In the genomic region with DNA sequence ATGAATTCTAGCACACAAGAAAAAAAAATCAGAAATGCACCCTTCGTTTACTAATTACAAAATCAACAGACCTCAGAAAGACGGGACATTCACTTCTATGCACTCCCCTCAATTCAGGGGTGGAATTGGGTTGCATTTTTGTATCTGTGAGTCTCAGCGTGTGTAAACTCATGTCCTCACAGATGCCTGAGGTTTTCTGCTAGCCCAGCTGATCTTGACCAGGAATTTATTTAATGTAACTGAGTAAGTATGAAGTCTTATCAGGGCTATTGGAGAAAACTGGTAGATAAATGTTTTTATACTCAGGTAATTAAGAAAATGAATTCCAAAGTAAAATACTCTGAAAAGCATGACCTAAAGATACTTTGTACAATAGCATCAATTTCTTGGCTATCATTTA, we compare ENCODE assay signal across 12 cellular contexts.
DNase-seq lines count a peak whose midpoint lies in the region; ATAC-seq and TF ChIP-seq lines count a peak whose summit lies in the region.
"Had no signal": no experiment of that assay in that cellular context is flagged by ENCODE, and none has a peak within 500 bp of the region (broad histone marks: within the 10 kb centered on the region; RNA-seq: fewer than 3 reads in every experiment).

No MANE protein-coding gene starts in this region.

- H3K9me3 ChIP-seq in SK-N-SH (no peaks in the 10 kb centered on the region), fibroblast of lung (ENCODE audit: control insufficient read depth, insufficient read depth, low read depth, low read length) (no peaks in the 10 kb centered on the region), suprapubic skin (no peaks in the 10 kb centered on the region)
- H3K9me3 ChIP-seq: right atrium auricular region had no signal

- no peaks in the 10 kb centered on the region for H3K27me3 ChIP-seq in SK-N-SH (ENCODE audit: insufficient read depth)
- H3K27me3 ChIP-seq in fibroblast of lung (ENCODE audit: control insufficient read depth, insufficient read depth, low read length): no peaks in the 10 kb centered on the region
- H3K27me3 ChIP-seq in suprapubic skin: peaks cover 11% of the 10 kb centered on the region

- H3K4me3 ChIP-seq in SK-N-SH (ENCODE audit: low read depth in 2 of 2, low read length in 1 of 2) (peak overlapping the region; percentile 12 to 55; a peak in 3 of 4 replicates), fibroblast of lung (replicated peaks in 1 of 4; ENCODE audit: control extremely low read depth in 1 of 4, insufficient read depth in 1 of 4, low read depth in 3 of 4, low read length in 4 of 4) (peak overlapping the region; percentile 28 to 100 (median 60)), suprapubic skin (peak overlapping the region; percentile 84)
- H3K4me3 ChIP-seq: right atrium auricular region had no signal

- H3K4me1 Mint-ChIP-seq in activated CD8-positive, alpha-beta T cell treated with anti-CD3 and anti-CD28 coated beads, Interleukin-2, amount 10 ng/mL, durations not matched to agents 7 days and 5 days (ENCODE audit: low read depth): peaks cover 21% of the 10 kb centered on the region
- H3K4me1 Mint-ChIP-seq in activated CD8-positive, alpha-beta T cell treated with anti-CD3 and anti-CD28 coated beads for 36 hours (ENCODE audit: low read depth): peaks cover 50% of the 10 kb centered on the region

- H3K27ac ChIP-seq in SK-N-SH (ENCODE audit: low read depth in 2 of 2, low read length in 1 of 2) (peak overlapping the region; percentile 77 to 95; a peak in 3 of 4 replicates), fibroblast of lung (ENCODE audit: insufficient read depth, low read length) (peak overlapping the region; percentile 92), suprapubic skin (peak overlapping the region; percentile 24)

- no peaks in the 10 kb centered on the region for H3K9me2 ChIP-seq in SK-N-SH

- H3K4me3 Mint-ChIP-seq in activated CD8-positive, alpha-beta T cell treated with anti-CD3 and anti-CD28 coated beads, Interleukin-2, amount 10 ng/mL, durations not matched to agents 7 days and 5 days: no peak overlapping the region
- no peak overlapping the region for H3K4me3 Mint-ChIP-seq in activated CD8-positive, alpha-beta T cell treated with anti-CD3 and anti-CD28 coated beads for 36 hours

- TF ChIP-seq POLR2A in suprapubic skin (IDR thresholded peaks at IDR 0.05): no peak

- no peak for TF ChIP-seq EP300 in SK-N-SH (IDR thresholded peaks at IDR 0.05; ENCODE audit: borderline replicate concordance in 1 of 2, low read depth in 1 of 2, low read length in 1 of 2)
- TF ChIP-seq EP300 in suprapubic skin (IDR thresholded peaks at IDR 0.05): no peak

- POLR2A ChIA-PET in activated CD8-positive, alpha-beta T cell treated with anti-CD3 and anti-CD28 coated beads, Interleukin-2, amount 10 ng/mL, durations not matched to agents 7 days and 5 days (lab: Charles Lee): no interaction called here
- POLR2A ChIA-PET in activated CD8-positive, alpha-beta T cell treated with anti-CD3 and anti-CD28 coated beads for 36 hours (lab: Charles Lee): no interaction called here
- POLR2A ChIA-PET in SK-N-SH (lab: Yijun Ruan, JAX): no interaction called here

- peaks cover 36 to 50% of the 10 kb centered on the region in 2 experiments for H3K36me3 ChIP-seq in SK-N-SH (replicated peaks in 1 of 2; ENCODE audit: control insufficient read depth in 1 of 2, insufficient read depth in 2 of 2, low read length in 1 of 2)
- H3K36me3 ChIP-seq in fibroblast of lung (ENCODE audit: control insufficient read depth, insufficient read depth, low read length): peaks cover 12% of the 10 kb centered on the region
- peaks cover 5% of the 10 kb centered on the region for H3K36me3 ChIP-seq in suprapubic skin

- H2AFZ ChIP-seq in SK-N-SH (ENCODE audit: low read depth) (no peak overlapping the region), fibroblast of lung (ENCODE audit: low read length) (no peak overlapping the region)

- H3K4me1 ChIP-seq in SK-N-SH (ENCODE audit: control insufficient read depth in 1 of 2, insufficient read depth in 2 of 2, low read depth in 1 of 2, low read length in 1 of 2) (peaks cover 2 to 12% of the 10 kb centered on the region in 2 experiments; a peak in 2 of 4 replicates), fibroblast of lung (ENCODE audit: control insufficient read depth, extremely low read depth, insufficient read depth, low read length) (peaks cover 15% of the 10 kb centered on the region), suprapubic skin (peaks cover 43% of the 10 kb centered on the region)

- H3K27ac Mint-ChIP-seq in activated CD8-positive, alpha-beta T cell treated with anti-CD3 and anti-CD28 coated beads, Interleukin-2, amount 10 ng/mL, durations not matched to agents 7 days and 5 days: no peak overlapping the region
- H3K27ac Mint-ChIP-seq in activated CD8-positive, alpha-beta T cell treated with anti-CD3 and anti-CD28 coated beads for 36 hours: no peak overlapping the region

- intact Hi-C loops in activated CD8-positive, alpha-beta T cell treated with anti-CD3 and anti-CD28 coated beads for 36 hours (cut with micrococcal nuclease): loop anchor here (10.0 kb wide), 1 partner anchor 137 kb away; no protein-coding TSS in a partner anchor

- H3K36me3 Mint-ChIP-seq in activated CD8-positive, alpha-beta T cell treated with anti-CD3 and anti-CD28 coated beads, Interleukin-2, amount 10 ng/mL, durations not matched to agents 7 days and 5 days (ENCODE audit: low read depth): peaks cover 15% of the 10 kb centered on the region
- H3K36me3 Mint-ChIP-seq in activated CD8-positive, alpha-beta T cell treated with anti-CD3 and anti-CD28 coated beads for 36 hours (ENCODE audit: low read depth): peaks cover 27% of the 10 kb centered on the region

- peak; percentile 10 for DNase-seq in activated CD8-positive, alpha-beta T cell treated with anti-CD3 and anti-CD28 coated beads, Interleukin-2, amount 10 ng/mL, durations not matched to agents 7 days and 5 days
- DNase-seq in activated CD8-positive, alpha-beta T cell treated with anti-CD3 and anti-CD28 coated beads for 36 hours: no peak
- DNase-seq in SK-N-SH: no peak
- peak; percentile 66 to 92 for DNase-seq in fibroblast of lung (ENCODE audit: low read depth in 2 of 2)
- no peak for DNase-seq in suprapubic skin (ENCODE audit: low spot score in 2 of 2)
- DNase-seq: activated CD4-positive, CD25-positive, alpha-beta regulatory T cell; caudate nucleus; immature natural killer cell had no signal

- H3F3A ChIP-seq in SK-N-SH (replicated peaks; ENCODE audit: insufficient read depth): peaks cover 40% of the 10 kb centered on the region

- CTCF ChIA-PET in activated CD8-positive, alpha-beta T cell treated with anti-CD3 and anti-CD28 coated beads, Interleukin-2, amount 10 ng/mL, durations not matched to agents 7 days and 5 days (lab: Charles Lee): no interaction called here
- CTCF ChIA-PET in activated CD8-positive, alpha-beta T cell treated with anti-CD3 and anti-CD28 coated beads for 36 hours (lab: Charles Lee): no interaction called here
- CTCF ChIA-PET in SK-N-SH (lab: Yijun Ruan, JAX): interaction anchor here (3.2 kb wide), 1 partner anchor 9 kb away, joined by 14 read pairs; no protein-coding TSS in a partner anchor

- H3K9me3 Mint-ChIP-seq in activated CD8-positive, alpha-beta T cell treated with anti-CD3 and anti-CD28 coated beads, Interleukin-2, amount 10 ng/mL, durations not matched to agents 7 days and 5 days (ENCODE audit: insufficient read depth): no peaks in the 10 kb centered on the region
- H3K9me3 Mint-ChIP-seq in activated CD8-positive, alpha-beta T cell treated with anti-CD3 and anti-CD28 coated beads for 36 hours: no peaks in the 10 kb centered on the region
- H3K9me3 Mint-ChIP-seq: immature natural killer cell had no signal

- WGBS in SK-N-SH (ENCODE audit: low lambda C conversion rate): 38% methylated on average over 3 of the region's 3 CpGs
- WGBS in suprapubic skin: 66% methylated on average over 3 of the region's 3 CpGs

- no peak for TF ChIP-seq CTCF in activated CD8-positive, alpha-beta T cell treated with anti-CD3 and anti-CD28 coated beads for 36 hours (IDR thresholded peaks at IDR 0.05)
- TF ChIP-seq CTCF in SK-N-SH (IDR thresholded peaks at IDR 0.05) (no peak), fibroblast of lung (conservative IDR thresholded peaks at IDR 0.05 in 1 of 2, IDR thresholded peaks at IDR 0.05 in 1 of 2; ENCODE audit: low read depth in 1 of 2, low read length in 2 of 2) (no peak), suprapubic skin (IDR thresholded peaks at IDR 0.05) (no peak)

- H3K4me2 ChIP-seq in SK-N-SH (peak overlapping the region; percentile 86), fibroblast of lung (ENCODE audit: extremely low read depth, insufficient read depth, low read length) (peak overlapping the region; percentile 79)

- peak overlapping the region; percentile 92 for H3K9ac ChIP-seq in SK-N-SH
- peak overlapping the region; percentile 45 for H3K9ac ChIP-seq in fibroblast of lung (ENCODE audit: insufficient read depth, low read length)

- H4K20me1 ChIP-seq in SK-N-SH (ENCODE audit: insufficient read depth) (peaks cover 30% of the 10 kb centered on the region), fibroblast of lung (ENCODE audit: control insufficient read depth, extremely low read depth, insufficient read depth, low read length) (no peaks in the 10 kb centered on the region)

- no peak for TF ChIP-seq RAD21 in SK-N-SH (IDR thresholded peaks at IDR 0.05; ENCODE audit: low read length)

- H3K27me3 Mint-ChIP-seq in activated CD8-positive, alpha-beta T cell treated with anti-CD3 and anti-CD28 coated beads, Interleukin-2, amount 10 ng/mL, durations not matched to agents 7 days and 5 days (ENCODE audit: low read depth): peaks cover 2% of the 10 kb centered on the region
- no peaks in the 10 kb centered on the region for H3K27me3 Mint-ChIP-seq in activated CD8-positive, alpha-beta T cell treated with anti-CD3 and anti-CD28 coated beads for 36 hours

- no peak for ATAC-seq in activated CD8-positive, alpha-beta T cell treated with anti-CD3 and anti-CD28 coated beads, Interleukin-2, amount 10 ng/mL, durations not matched to agents 7 days and 5 days
- ATAC-seq in activated CD8-positive, alpha-beta T cell treated with anti-CD3 and anti-CD28 coated beads for 36 hours: no peak
- ATAC-seq in HG03045 (IDR thresholded peaks at IDR 0.05; ENCODE audit: unreplicated experiment): no peak
- no peak for ATAC-seq in HG02938 (IDR thresholded peaks at IDR 0.05; ENCODE audit: unreplicated experiment)
- no peak for ATAC-seq in GM18502 (IDR thresholded peaks at IDR 0.05; ENCODE audit: poor library complexity, unreplicated experiment)

- peaks cover 93% of the 10 kb centered on the region for H3K79me2 ChIP-seq in SK-N-SH (ENCODE audit: insufficient read depth)
- peaks cover 93% of the 10 kb centered on the region for H3K79me2 ChIP-seq in fibroblast of lung (ENCODE audit: control insufficient read depth, insufficient read depth, low read length)

TF ChIP-seq in SK-N-SH, 30 proteins besides CTCF, POLR2A, EP300 and RAD21 (continues in another document):
- TF ChIP-seq, protein P1, sequence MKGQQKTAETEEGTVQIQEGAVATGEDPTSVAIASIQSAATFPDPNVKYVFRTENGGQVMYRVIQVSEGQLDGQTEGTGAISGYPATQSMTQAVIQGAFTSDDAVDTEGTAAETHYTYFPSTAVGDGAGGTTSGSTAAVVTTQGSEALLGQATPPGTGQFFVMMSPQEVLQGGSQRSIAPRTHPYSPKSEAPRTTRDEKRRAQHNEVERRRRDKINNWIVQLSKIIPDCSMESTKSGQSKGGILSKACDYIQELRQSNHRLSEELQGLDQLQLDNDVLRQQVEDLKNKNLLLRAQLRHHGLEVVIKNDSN (IDR thresholded peaks at IDR 0.05; ENCODE audit: borderline replicate concordance, low read depth): no peak

Comparison
In these comparisons a context has a peak if more than half of its experiments do, and no peak if none do; other contexts are left out.
1. DNase-seq: peak in activated CD8-positive, alpha-beta T cell treated with anti-CD3 and anti-CD28 coated beads, Interleukin-2, amount 10 ng/mL, durations not matched to agents 7 days and 5 days (single experiment) and fibroblast of lung (2 of 2); none in activated CD8-positive, alpha-beta T cell treated with anti-CD3 and anti-CD28 coated beads for 36 hours (single experiment), SK-N-SH (single experiment) and suprapubic skin (0 of 2).
2. H3K27ac ChIP-seq: peak in every context shown above with its lines; median percentile 92 in fibroblast of lung; 86 in SK-N-SH; 24 in suprapubic skin.
3. H3K4me3 ChIP-seq: peak in every context shown above with its lines; median percentile 84 in suprapubic skin; 60 in fibroblast of lung; 34 in SK-N-SH.